9 cellular contexts compared by ENCODE assay signal in genomic region chr3:195907730-195908438, GRCh38. TPM values are rescaled to one million over a fixed set of nuclear protein-coding genes. Genes with fewer than 3 reads are reported as not detected.
DNase-seq lines count a peak whose midpoint lies in the region; ATAC-seq, FAIRE-seq and TF ChIP-seq lines count a peak whose summit lies in the region.
"Had no signal": no experiment of that assay in that cellular context is flagged by ENCODE, and none has a peak within 500 bp of the region (broad histone marks: within the 10 kb centered on the region; RNA-seq: fewer than 3 reads in every experiment).

No MANE protein-coding gene starts in this region.

- no peak for TF ChIP-seq EP300 in K562 (IDR thresholded peaks at IDR 0.05; ENCODE audit: low read length)

- H2AFZ ChIP-seq in K562 (ENCODE audit: low read depth, low read length), result peak overlapping the region; percentile 72

- intact Hi-C loops in K562 (cut with micrococcal nuclease), result loop anchor here (1.0 kb wide), 1 partner anchor 12 kb away; no protein-coding TSS in a partner anchor

- peak overlapping the region; percentile 99 for H3K4me3 Mint-ChIP-seq in T-helper 2 cell treated with Interferon-gamma antibody and Interleukin-4, amounts not matched to agents 5 μg/mL and 100 μg/mL, for 36 hours

- peaks cover 24% of the 10 kb centered on the region for H3K36me3 Mint-ChIP-seq in T-helper 2 cell treated with Interferon-gamma antibody and Interleukin-4, amounts not matched to agents 5 μg/mL and 100 μg/mL, for 36 hours (ENCODE audit: low read depth)

- H3K4me2 ChIP-seq in K562 (ENCODE audit: insufficient read depth, low read length), result peak overlapping the region; percentile 71

- peaks cover 24% of the 10 kb centered on the region; the same call in 2 of the 3 replicates for H3K79me2 ChIP-seq in K562 (ENCODE audit: control insufficient read depth, insufficient read depth, low read length)

- CTCF ChIA-PET in K562 (lab: Yijun Ruan, JAX; ENCODE audit: low intra/inter-chr PET ratio), result no interaction called here

- peaks cover 18% of the 10 kb centered on the region for H4K20me1 ChIP-seq in K562 (replicated peaks; ENCODE audit: control insufficient read depth, insufficient read depth, low read length)

- H3K27ac ChIP-seq in KOPT-K1 (ENCODE audit: low read depth, low read length, poor library complexity, severe bottlenecking) (peak overlapping the region; percentile 39), K562 (ENCODE audit: extremely low read depth, low read depth, low read length) (peak overlapping the region; percentile 34; the same call in 2 of the 3 replicates)
- H3K27ac ChIP-seq: SJSA1 had no signal

- ATAC-seq in K562, result peak; percentile 65
- no peak for ATAC-seq in HG03045 (IDR thresholded peaks at IDR 0.05; ENCODE audit: unreplicated experiment)

- TSS peak; percentile 32 for BruUV-seq in K562 (replicated peaks; lab: Mats Ljungman, UMichigan)

- peaks cover 39% of the 10 kb centered on the region for H3K4me1 Mint-ChIP-seq in T-helper 2 cell treated with Interferon-gamma antibody and Interleukin-4, amounts not matched to agents 5 μg/mL and 100 μg/mL, for 36 hours (ENCODE audit: low read depth)

- WGBS in K562 (ENCODE audit: insufficient coverage, low coverage, missing lambda C conversion rate), result 9% methylated on average over 19 of the region's 23 CpGs

- H3K9me3 Mint-ChIP-seq in T-helper 2 cell treated with Interferon-gamma antibody and Interleukin-4, amounts not matched to agents 5 μg/mL and 100 μg/mL, for 36 hours, result no peaks in the 10 kb centered on the region

- FAIRE-seq in K562 (lab: Jason Lieb, UNC), result peak; percentile 66

- no peaks in the 10 kb centered on the region for H3K27me3 ChIP-seq in K562 (ENCODE audit: control insufficient read depth in 2 of 2, insufficient read depth in 2 of 2, low read length in 2 of 2)
- H3K27me3 ChIP-seq in kidney epithelial cell (ENCODE audit: control insufficient read depth, insufficient read depth, low read length), result no peaks in the 10 kb centered on the region
- H3K27me3 ChIP-seq: SJSA1 had no signal

- H3K9me1 ChIP-seq in K562 (ENCODE audit: control insufficient read depth, insufficient read depth, low read length), result no peaks in the 10 kb centered on the region

- TF ChIP-seq POLR2A in K562 (conservative IDR thresholded peaks at IDR 0.05), result no peak

- H3K36me3 ChIP-seq in KOPT-K1 (ENCODE audit: insufficient read depth, low read length), result no peaks in the 10 kb centered on the region
- no peaks in the 10 kb centered on the region for H3K36me3 ChIP-seq in K562 (ENCODE audit: control insufficient read depth, insufficient read depth, low read length)
- H3K36me3 ChIP-seq in kidney epithelial cell (ENCODE audit: control insufficient read depth, insufficient read depth, low read length), result no peaks in the 10 kb centered on the region
- H3K36me3 ChIP-seq: SJSA1 had no signal

- POLR2A ChIA-PET in K562 (lab: Yijun Ruan, JAX), result interaction anchor here (0.5 to 1.4 kb wide), 7 partner anchors 12 to 1103 kb away, joined by 3 to 6 read pairs (median 5); no protein-coding TSS in a partner anchor

- H3K9me3 ChIP-seq in KOPT-K1 (ENCODE audit: insufficient read depth, low read length, poor library complexity, severe bottlenecking), result no peaks in the 10 kb centered on the region
- H3K9me3 ChIP-seq in K562 (replicated peaks; ENCODE audit: control insufficient read depth, insufficient read depth, low read depth, low read length), result no peaks in the 10 kb centered on the region
- H3K9me3 ChIP-seq: SJSA1 had no signal

- TF ChIP-seq RAD21 in K562 (CRISPR knock-in tag; conservative IDR thresholded peaks at IDR 0.05 in 1 of 2, IDR thresholded peaks at IDR 0.05 in 1 of 2), result no peak

- in situ Hi-C loops in K562 (cut with MboI), result no loop called here

- peaks cover 45 to 51% of the 10 kb centered on the region in 2 experiments for H3K4me1 ChIP-seq in K562 (replicated peaks in 1 of 2; ENCODE audit: control insufficient read depth in 2 of 2, insufficient read depth in 2 of 2, low read length in 2 of 2)

- DNase-seq in C1 segment of cervical spinal cord (lab: John Stamatoyannopoulos, UW), result peak in 11 of 14 donors; percentile 34 to 61 (median 43)
- DNase-seq in GM19240 (ENCODE audit: insufficient read length, low spot score), result peak; percentile 38
- peak; percentile 63 for DNase-seq in T-helper 2 cell treated with Interferon-gamma antibody and Interleukin-4, amounts not matched to agents 5 μg/mL and 100 μg/mL, for 36 hours (ENCODE audit: low spot score)
- peak; percentile 44 to 74 (median 55) for DNase-seq in K562 (ENCODE audit: extremely low read depth in 1 of 4, low spot score in 3 of 4)
- DNase-seq in kidney epithelial cell (ENCODE audit: low read depth), result no peak
- peak; percentile 44 to 58 for DNase-seq in stimulated activated CD4-positive, alpha-beta T cell treated with anti-CD3 and anti-CD28 coated beads, Interleukin-4, amount 100 ng/mL, for 4 hours

- H3K27me3 Mint-ChIP-seq in T-helper 2 cell treated with Interferon-gamma antibody and Interleukin-4, amounts not matched to agents 5 μg/mL and 100 μg/mL, for 36 hours (ENCODE audit: low read depth), result no peaks in the 10 kb centered on the region

- H3K27ac Mint-ChIP-seq in T-helper 2 cell treated with Interferon-gamma antibody and Interleukin-4, amounts not matched to agents 5 μg/mL and 100 μg/mL, for 36 hours, result peak overlapping the region; percentile 99

- TF ChIP-seq CTCF in K562 (IDR thresholded peaks at IDR 0.05 in 2 of 3, conservative IDR thresholded peaks at IDR 0.05 in 1 of 3; ENCODE audit: insufficient read depth in 2 of 3, low read depth in 1 of 3, low read length in 3 of 3) (no peak), kidney epithelial cell (IDR thresholded peaks at IDR 0.05; ENCODE audit: insufficient read depth, low read length, poor library complexity, severe bottlenecking) (no peak)

- H3K4me3 ChIP-seq in K562 (peak overlapping the region; percentile 50), kidney epithelial cell (ENCODE audit: low read depth, low read length) (peak overlapping the region; percentile 43)

- H3K9ac ChIP-seq in K562 (ENCODE audit: insufficient read depth in 1 of 2, low read depth in 2 of 2, low read length in 2 of 2), result peak overlapping the region; percentile 37 to 90

TF ChIP-seq in K562, 482 proteins besides CTCF, POLR2A, EP300 and RAD21 (continues in another document):
- no peak for TF ChIP-seq MECOM (CRISPR knock-in tag; IDR thresholded peaks at IDR 0.05)
- 0 out of 2 replicates have a peak, but pooled peaks have one; percentile 14 for TF ChIP-seq FOXP1 (CRISPR knock-in tag; IDR thresholded peaks at IDR 0.05)
- 0 out of 4 replicates have a peak, but pooled peaks of 1 of the 2 experiments have one; percentile 56 for TF ChIP-seq MAZ (CRISPR knock-in tag; conservative IDR thresholded peaks at IDR 0.05 in 1 of 2, IDR thresholded peaks at IDR 0.05 in 1 of 2)
- TF ChIP-seq HLTF (IDR thresholded peaks at IDR 0.05), result no peak
- TF ChIP-seq HDAC1 (IDR thresholded peaks at IDR 0.05), result peak in 1 of 2 experiments; percentile 30; a peak in 1 of 4 replicates
- peak; percentile 72 for TF ChIP-seq CXXC5 (CRISPR knock-in tag; IDR thresholded peaks at IDR 0.05)
- no peak for TF ChIP-seq NFE2L1 (tag; IDR thresholded peaks at IDR 0.05; ENCODE audit: borderline replicate concordance, low read depth)
- TF ChIP-seq STAT5A (IDR thresholded peaks at IDR 0.05; ENCODE audit: borderline replicate concordance, low read length), result no peak
- TF ChIP-seq ETV6 (IDR thresholded peaks at IDR 0.05; ENCODE audit: borderline replicate concordance in 1 of 2, low read depth in 2 of 2, low read length in 1 of 2), result no peak
- TF ChIP-seq ETV6 (CRISPR knock-in tag; IDR thresholded peaks at IDR 0.05; ENCODE audit: borderline replicate concordance), result no peak
- TF ChIP-seq PML (IDR thresholded peaks at IDR 0.05; ENCODE audit: low read length), result no peak
- no peak for TF ChIP-seq KLF13 (tag; IDR thresholded peaks at IDR 0.05; ENCODE audit: borderline replicate concordance, low read depth)
- no peak for TF ChIP-seq ZSCAN29 (IDR thresholded peaks at IDR 0.05)
- TF ChIP-seq SIN3A (IDR thresholded peaks at IDR 0.05; ENCODE audit: borderline replicate concordance in 2 of 2, control insufficient read depth in 1 of 2, low read depth in 2 of 2, low read length in 2 of 2), result peak in 1 of 2 experiments; percentile 16; a peak in 2 of 4 replicates
- TF ChIP-seq NR0B1 (IDR thresholded peaks at IDR 0.05; ENCODE audit: partially characterized antibody), result no peak
- TF ChIP-seq NCOA4 (IDR thresholded peaks at IDR 0.05; ENCODE audit: partially characterized antibody), result no peak

RNA-seq across cellular contexts. Expression of gene TNK2, which starts 0.5 kb away (rescaled TPM):
- total RNA-seq in K562 (2011; cell fraction: chromatin; rRNA removed; ENCODE audit: low replicate concordance), result 20.1 and 59.7 TPM in 2 replicates
- 29.2 and 29.7 TPM in 2 replicates for total RNA-seq in K562 (2011; cell fraction: nucleolus; rRNA removed)
- total RNA-seq in K562 (2011; cell fraction: nucleoplasm; rRNA removed), result 20.2 and 23.4 TPM in 2 replicates
- total RNA-seq in K562 (2014; rRNA removed) (10.9 and 15.3 TPM in 2 replicates), K562 (2014; rRNA removed; fragmentation: Illumina TruSeq; extraction: Trizol) (2.3 and 2.4 TPM in 2 replicates), K562 (2015; rRNA removed; fragmentation: Illumina TruSeq; extraction: Trizol) (8.2 TPM in 2 replicates), K562 (2021) (22.8 and 33.8 TPM in 2 replicates), kidney epithelial cell (14.1 and 16.0 TPM in 2 replicates)
- polyA plus RNA-seq in K562 (2011; rRNA removed) (5.3 and 6.4 TPM in 2 replicates), K562 (2014; fragmentation: Illumina TruSeq; extraction: Trizol) (6.5 and 13.2 TPM in 2 replicates), K562 (2014; fragmentation: Nextera tagmentation; extraction: Ambion mirVana) (under 1 TPM; 0.03 to 0.14 TPM), K562 (2014; rRNA removed) (17.6 and 18.8 TPM in 2 replicates)
- polyA plus RNA-seq in K562 (2011; cell fraction: cytosol; rRNA removed), result 5.6 and 14.8 TPM in 2 replicates
- 34.5 and 55.3 TPM in 2 replicates for polyA plus RNA-seq in K562 (2011; cell fraction: nucleus; rRNA removed)
- polyA plus RNA-seq in K562 (2012), result 13.8 and 19.9 TPM in 2 replicates
- 2.9 and 5.0 TPM in 2 replicates for polyA minus RNA-seq in K562 (2011; rRNA and poly(A)+ RNA removed)
- polyA minus RNA-seq in K562 (2011; cell fraction: cytosol; rRNA and poly(A)+ RNA removed), result 10.4 and 17.2 TPM in 2 replicates
- polyA minus RNA-seq in K562 (2011; cell fraction: nucleus; rRNA and poly(A)+ RNA removed), result 9.0 and 9.8 TPM in 2 replicates
